In the genomic region with DNA sequence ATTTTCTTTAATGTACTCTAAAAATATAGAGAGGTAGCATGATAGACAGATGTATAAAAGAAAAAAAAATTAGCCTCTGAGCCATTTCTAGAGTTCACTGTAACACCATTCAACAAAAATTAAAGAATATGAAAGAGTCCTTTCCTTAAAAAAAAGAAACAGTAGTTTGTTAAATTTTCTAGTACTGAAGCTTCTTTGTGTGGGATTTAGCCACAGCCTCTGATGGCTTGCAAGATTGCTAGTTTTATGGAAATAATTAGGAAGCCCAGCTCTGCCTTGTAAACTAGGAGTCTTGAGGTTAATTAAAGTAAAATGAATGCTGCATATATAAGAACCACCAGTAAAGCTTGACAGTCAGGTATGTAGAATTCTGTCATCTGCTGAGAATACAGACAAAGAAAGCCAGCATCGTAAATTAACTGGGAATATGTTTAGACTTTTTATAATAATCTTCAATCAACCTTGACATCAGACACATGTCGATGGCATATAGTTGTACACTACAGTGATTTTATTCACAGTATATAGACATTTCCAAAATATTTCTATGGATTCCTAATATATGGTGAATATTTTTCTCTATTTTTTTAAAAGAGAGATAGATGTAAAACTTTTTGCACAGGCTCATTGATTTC, we compare ENCODE assay signal across 38 cellular contexts. TPM values are rescaled to one million over a fixed set of nuclear protein-coding genes. Genes with fewer than 3 reads are reported as not detected.
"Had no signal": no experiment of that assay in that cellular context is flagged by ENCODE, and none has a peak within 500 bp of the region (broad histone marks: within the 10 kb centered on the region; RNA-seq: fewer than 3 reads in every experiment).

No MANE protein-coding gene starts in this region.

- H3K27me3 Mint-ChIP-seq: activated CD4-positive, alpha-beta T cell treated with anti-CD3 and anti-CD28 coated beads for 36 hours; activated naive CD8-positive, alpha-beta T cell treated with anti-CD3 and anti-CD28 coated beads for 36 hours had no signal

- ATAC-seq: activated CD4-positive, alpha-beta T cell treated with anti-CD3 and anti-CD28 coated beads for 36 hours; activated CD4-positive, CD25-positive, alpha-beta regulatory T cell treated with anti-CD3 and anti-CD28 coated beads, Interleukin-2, amount 50 U/mL, for 24 hours; activated CD8-positive, alpha-beta T cell treated with anti-CD3 and anti-CD28 coated beads for 36 hours; activated naive CD4-positive, alpha-beta T cell treated with anti-CD3 and anti-CD28 coated beads, Interleukin-2, amount 50 U/mL, for 72 hours; activated T-cell treated with anti-CD3 and anti-CD28 coated beads, Interleukin-2, amount 50 U/mL, for 4 hours; activated T-cell treated with anti-CD3 and anti-CD28 coated beads, Interleukin-2, amount 50 U/mL, for 72 hours; activated T-helper 17 cell treated with anti-CD3 and anti-CD28 coated beads, Interleukin-2, amount 50 U/mL, for 72 hours; body of pancreas; WTC11 had no signal

- H3K4me1 Mint-ChIP-seq: activated CD4-positive, alpha-beta T cell treated with anti-CD3 and anti-CD28 coated beads for 36 hours; activated CD4-positive, alpha-beta T cell treated with anti-CD3 and anti-CD28 coated beads, Interleukin-2, amount 10 ng/mL, durations not matched to agents 7 days and 5 days; activated naive CD8-positive, alpha-beta T cell treated with anti-CD3 and anti-CD28 coated beads for 36 hours; activated T-helper 17 cell treated with anti-CD3 and anti-CD28 coated beads, Interleukin-2, amount 50 U/mL, for 72 hours; central memory CD8-positive, alpha-beta T cell had no signal

- H3K9me3 Mint-ChIP-seq: activated CD4-positive, alpha-beta memory T cell treated with anti-CD3 and anti-CD28 coated beads for 36 hours; activated CD4-positive, alpha-beta T cell treated with anti-CD3 and anti-CD28 coated beads, Interleukin-2, amount 10 ng/mL, durations not matched to agents 7 days and 5 days; activated CD8-positive, alpha-beta T cell treated with anti-CD3 and anti-CD28 coated beads for 36 hours; activated naive CD4-positive, alpha-beta T cell treated with anti-CD3 and anti-CD28 coated beads for 36 hours; activated naive CD4-positive, alpha-beta T cell treated with anti-CD3 and anti-CD28 coated beads, Interleukin-2, amount 50 U/mL, for 72 hours; activated naive CD8-positive, alpha-beta T cell treated with anti-CD3 and anti-CD28 coated beads for 36 hours; activated T-cell treated with anti-CD3 and anti-CD28 coated beads, Interleukin-2, amount 50 U/mL, for 4 hours; activated T-cell treated with anti-CD3 and anti-CD28 coated beads, Interleukin-2, amount 50 U/mL, for 72 hours; activated T-helper 1 cell treated with anti-CD3 and anti-CD28 coated beads, Interleukin-12 subunit alpha, Interleukin-12 subunit beta, Interleukin-2, Interleukin-4 antibody, amounts not matched to agents 30 ng/mL and 10 ng/mL and 1 ng/mL, durations not matched to agents 14 hours and 24 hours and 36 hours; activated T-helper 17 cell treated with anti-CD3 and anti-CD28 coated beads, Interleukin-2, amount 50 U/mL, for 72 hours; central memory CD8-positive, alpha-beta T cell; T-helper 1 cell treated with Interleukin-12 subunit alpha and Interleukin-12 subunit beta and Interleukin-4 antibody, amounts not matched to agents 30 μg/mL and 1 μg/mL, for 36 hours; T-helper 2 cell treated with Interferon-gamma antibody and Interleukin-4, amounts not matched to agents 5 μg/mL and 100 μg/mL, for 36 hours; WTC11 had no signal

- H3K27ac ChIP-seq: adrenal gland, body of pancreas, brain microvascular endothelial cell, breast epithelium, WERI-Rb-1 had no signal

- H3K36me3 Mint-ChIP-seq: activated CD4-positive, alpha-beta memory T cell treated with anti-CD3 and anti-CD28 coated beads for 36 hours; activated naive CD4-positive, alpha-beta T cell treated with anti-CD3 and anti-CD28 coated beads, Interleukin-2, amount 50 U/mL, for 72 hours; activated naive CD8-positive, alpha-beta T cell treated with anti-CD3 and anti-CD28 coated beads for 36 hours; WTC11 had no signal

- H3K9me3 ChIP-seq: adrenal gland, body of pancreas, breast epithelium had no signal

- H3K4me3 Mint-ChIP-seq: activated CD4-positive, alpha-beta memory T cell treated with anti-CD3 and anti-CD28 coated beads for 36 hours; activated CD4-positive, alpha-beta T cell treated with anti-CD3 and anti-CD28 coated beads for 36 hours; activated CD4-positive, alpha-beta T cell treated with anti-CD3 and anti-CD28 coated beads, Interleukin-2, amount 10 ng/mL, durations not matched to agents 7 days and 5 days; activated CD8-positive, alpha-beta T cell treated with anti-CD3 and anti-CD28 coated beads for 36 hours; activated naive CD4-positive, alpha-beta T cell treated with anti-CD3 and anti-CD28 coated beads for 36 hours; activated naive CD8-positive, alpha-beta T cell treated with anti-CD3 and anti-CD28 coated beads for 36 hours; activated T-cell treated with anti-CD3 and anti-CD28 coated beads, Interleukin-2, amount 50 U/mL, for 4 hours; activated T-cell treated with anti-CD3 and anti-CD28 coated beads, Interleukin-2, amount 50 U/mL, for 72 hours; activated T-helper 1 cell treated with anti-CD3 and anti-CD28 coated beads, Interleukin-12 subunit alpha, Interleukin-12 subunit beta, Interleukin-2, Interleukin-4 antibody, amounts not matched to agents 30 ng/mL and 10 ng/mL and 1 ng/mL, durations not matched to agents 14 hours and 24 hours and 36 hours; activated T-helper 17 cell treated with anti-CD3 and anti-CD28 coated beads, Interleukin-2, amount 50 U/mL, for 72 hours; central memory CD8-positive, alpha-beta T cell; T-helper 1 cell treated with Interleukin-12 subunit alpha and Interleukin-12 subunit beta and Interleukin-4 antibody, amounts not matched to agents 30 μg/mL and 1 μg/mL, for 36 hours; T-helper 2 cell treated with Interferon-gamma antibody and Interleukin-4, amounts not matched to agents 5 μg/mL and 100 μg/mL, for 36 hours; WTC11 had no signal

- H3K27me3 ChIP-seq: adrenal gland, body of pancreas, brain microvascular endothelial cell, breast epithelium had no signal

- H3K4me1 ChIP-seq: adrenal gland, body of pancreas, breast epithelium had no signal

- H3K4me3 ChIP-seq: adrenal gland, body of pancreas, breast epithelium had no signal

- DNase-seq: activated CD4-positive, alpha-beta memory T cell treated with anti-CD3 and anti-CD28 coated beads for 36 hours; activated CD4-positive, alpha-beta T cell treated with anti-CD3 and anti-CD28 coated beads for 1 hour; activated CD4-positive, alpha-beta T cell treated with anti-CD3 and anti-CD28 coated beads for 36 hours; activated CD4-positive, alpha-beta T cell treated with anti-CD3 and anti-CD28 coated beads for 48 hours; activated CD4-positive, alpha-beta T cell treated with anti-CD3 and anti-CD28 coated beads, Interleukin-2, amount 10 ng/mL, durations not matched to agents 7 days and 5 days; activated CD4-positive, CD25-positive, alpha-beta regulatory T cell; activated CD8-positive, alpha-beta memory T cell treated with anti-CD3 and anti-CD28 coated beads, Interleukin-2, amount 50 U/mL, for 4 hours; activated CD8-positive, alpha-beta T cell treated with anti-CD3 and anti-CD28 coated beads for 36 hours; activated effector memory CD4-positive, alpha-beta T cell treated with anti-CD3 and anti-CD28 coated beads, Interleukin-2, amount 50 U/mL, for 16 hours; activated gamma-delta T cell treated with Interleukin-2 at 50 U/mL for 16 hours; activated naive CD4-positive, alpha-beta T cell; activated naive CD4-positive, alpha-beta T cell treated with anti-CD3 and anti-CD28 coated beads for 36 hours; activated naive CD4-positive, alpha-beta T cell treated with anti-CD3 and anti-CD28 coated beads, Interleukin-2, amount 50 U/mL, for 16 hours; activated naive CD8-positive, alpha-beta T cell treated with anti-CD3 and anti-CD28 coated beads for 36 hours; activated T-cell treated with anti-CD3 and anti-CD28 coated beads for 4 hours; activated T-cell treated with anti-CD3 and anti-CD28 coated beads, Interleukin-2, amount 50 U/mL, for 1 hour; activated T-cell treated with anti-CD3 and anti-CD28 coated beads, Interleukin-2, amount 50 U/mL, for 4 hours; activated T-cell treated with anti-CD3 and anti-CD28 coated beads, Interleukin-2, amount 50 U/mL, for 72 hours; adrenal gland; amniotic stem cell; aorta; body of pancreas; brain microvascular endothelial cell; caudate nucleus; cerebellar nuclear complex; T-helper 1 cell; T-helper 2 cell; T-helper 9 cell; WERI-Rb-1 had no signal

- H3K27ac Mint-ChIP-seq: activated CD4-positive, alpha-beta memory T cell treated with anti-CD3 and anti-CD28 coated beads for 36 hours; activated CD4-positive, alpha-beta T cell treated with anti-CD3 and anti-CD28 coated beads for 36 hours; activated CD4-positive, alpha-beta T cell treated with anti-CD3 and anti-CD28 coated beads, Interleukin-2, amount 10 ng/mL, durations not matched to agents 7 days and 5 days; activated CD8-positive, alpha-beta T cell treated with anti-CD3 and anti-CD28 coated beads for 36 hours; activated naive CD4-positive, alpha-beta T cell treated with anti-CD3 and anti-CD28 coated beads for 36 hours; activated naive CD4-positive, alpha-beta T cell treated with anti-CD3 and anti-CD28 coated beads, Interleukin-2, amount 50 U/mL, for 72 hours; activated naive CD8-positive, alpha-beta T cell treated with anti-CD3 and anti-CD28 coated beads for 36 hours; activated T-cell treated with anti-CD3 and anti-CD28 coated beads, Interleukin-2, amount 50 U/mL, for 72 hours; activated T-helper 1 cell treated with anti-CD3 and anti-CD28 coated beads, Interleukin-12 subunit alpha, Interleukin-12 subunit beta, Interleukin-2, Interleukin-4 antibody, amounts not matched to agents 30 ng/mL and 10 ng/mL and 1 ng/mL, durations not matched to agents 14 hours and 24 hours and 36 hours; activated T-helper 17 cell treated with anti-CD3 and anti-CD28 coated beads, Interleukin-2, amount 50 U/mL, for 72 hours; T-helper 1 cell treated with Interleukin-12 subunit alpha and Interleukin-12 subunit beta and Interleukin-4 antibody, amounts not matched to agents 30 μg/mL and 1 μg/mL, for 36 hours; T-helper 2 cell treated with Interferon-gamma antibody and Interleukin-4, amounts not matched to agents 5 μg/mL and 100 μg/mL, for 36 hours; WTC11 had no signal

- H3K36me3 ChIP-seq: adrenal gland, brain microvascular endothelial cell, breast epithelium, WERI-Rb-1 had no signal

RNA-seq across cellular contexts. Expression of a gene that starts 44.8 kb away (rescaled TPM):
- total RNA-seq: body of pancreas had no signal
